Comparison of ENCODE assay signal across 15 cellular contexts in the genomic region with DNA sequence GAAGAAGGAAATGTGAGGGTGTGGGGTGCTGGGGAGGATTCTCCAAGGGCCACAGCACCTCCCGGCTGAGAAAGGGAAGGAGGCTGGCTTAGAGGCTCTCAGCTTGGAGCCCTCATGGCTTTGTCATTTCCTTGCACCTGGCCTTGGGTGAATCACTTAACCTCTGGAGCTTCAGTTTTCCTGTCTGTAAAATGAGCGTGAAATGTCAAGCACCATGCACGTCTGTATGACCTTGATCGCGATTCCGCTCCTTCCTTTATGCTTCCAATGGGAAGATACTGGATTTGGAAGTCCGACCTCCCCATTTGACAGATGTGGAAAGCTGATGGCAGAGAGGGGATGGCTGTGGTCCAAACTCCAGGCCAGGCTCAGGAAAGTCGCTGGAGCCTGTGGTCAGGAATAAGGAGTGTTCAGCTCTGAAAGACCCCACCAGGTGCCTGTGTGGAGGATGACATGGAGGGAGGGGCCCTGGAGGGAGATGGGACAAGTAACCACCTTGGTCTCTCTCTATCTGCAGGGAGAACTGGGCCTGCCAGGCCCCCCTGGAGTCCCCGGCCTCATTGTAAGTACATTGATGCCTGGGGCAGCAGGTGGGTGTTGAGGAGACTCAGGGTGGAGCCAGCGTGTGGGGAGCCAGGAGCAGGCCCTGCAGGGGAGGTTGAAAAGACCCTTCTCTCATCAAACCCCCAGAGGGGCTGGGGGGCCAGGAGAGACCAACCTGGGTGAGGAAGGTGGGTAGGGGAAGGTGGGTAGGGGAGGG.
DNase-seq lines count a peak whose midpoint lies in the region; FAIRE-seq and TF ChIP-seq lines count a peak whose summit lies in the region.
"Had no signal": no experiment of that assay in that cellular context is flagged by ENCODE, and none has a peak within 500 bp of the region (broad histone marks: within the 10 kb centered on the region; RNA-seq: fewer than 3 reads in every experiment).

No MANE protein-coding gene starts in this region.

- H3K36me3 ChIP-seq in bronchial epithelial cell (ENCODE audit: control insufficient read depth, insufficient read depth, low read length) = no peaks in the 10 kb centered on the region

- no peaks in the 10 kb centered on the region for H3K27me3 ChIP-seq in bronchial epithelial cell (ENCODE audit: control insufficient read depth, insufficient read depth, low read length)

- peak overlapping the region; percentile 55 for H3K27ac Mint-ChIP-seq in HFFc6
- H3K27ac Mint-ChIP-seq: T-cell had no signal

- peaks cover 25% of the 10 kb centered on the region for H3K36me3 Mint-ChIP-seq in HFFc6 (ENCODE audit: low read depth)
- H3K36me3 Mint-ChIP-seq: T-cell had no signal

- FAIRE-seq in bronchial epithelial cell (lab: Jason Lieb, UNC) (no peak), GM12892 (lab: Jason Lieb, UNC) (no peak), RCC 7860 (lab: Jason Lieb, UNC) (no peak)
- FAIRE-seq: GM12891 had no signal

- no peak overlapping the region for H3K4me3 ChIP-seq in bronchial epithelial cell (ENCODE audit: low read depth, low read length)

- peaks cover 3% of the 10 kb centered on the region; the same call in 1 of the 2 replicates for H3K27me3 Mint-ChIP-seq in HFFc6 (ENCODE audit: insufficient read depth)
- H3K27me3 Mint-ChIP-seq: T-cell had no signal

- H3K9me3 Mint-ChIP-seq in HFFc6 = no peaks in the 10 kb centered on the region
- H3K9me3 Mint-ChIP-seq: T-cell had no signal

- H3K4me3 Mint-ChIP-seq in HFFc6 = no peak overlapping the region
- H3K4me3 Mint-ChIP-seq: T-cell had no signal

- TF ChIP-seq POLR2A in GM12892 (IDR thresholded peaks at IDR 0.05; ENCODE audit: low read depth, low read length) = no peak

- DNase-seq in EH (ENCODE audit: low read depth) = peak; percentile 29
- peak; percentile 17 for DNase-seq in HFFc6
- DNase-seq in bronchial epithelial cell (ENCODE audit: low read depth) = peak; percentile 37
- DNase-seq in kidney tubule cell (ENCODE audit: low spot score) = peak; percentile 37
- no peak for DNase-seq in midbrain (lab: John Stamatoyannopoulos, UW)
- no peak for DNase-seq in GM12892 (ENCODE audit: insufficient read length)
- no peak for DNase-seq in RCC 7860 (ENCODE audit: low spot score)
- no peak for DNase-seq in RPMI8226
- DNase-seq: DMS 273 treated with DMSO at 0.1 percent for 48 hours, MM.1S, NCI-H187 treated with DMSO at 0.1 percent for 48 hours, NCI-H2171, NCI-H774, T-cell had no signal

- TF ChIP-seq CTCF in HFFc6 (IDR thresholded peaks at IDR 0.05) = no peak
- TF ChIP-seq CTCF in bronchial epithelial cell (IDR thresholded peaks at IDR 0.05; ENCODE audit: insufficient read depth, low read length, severe bottlenecking) = no peak

- peaks cover 83% of the 10 kb centered on the region for H3K4me1 Mint-ChIP-seq in HFFc6 (ENCODE audit: low read depth)
- H3K4me1 Mint-ChIP-seq: T-cell had no signal

Comparison
In these comparisons a context has a peak if more than half of its experiments do, and no peak if none do; other contexts are left out.
1. DNase-seq: peak in EH (single experiment), HFFc6 (single experiment), bronchial epithelial cell (single experiment) and kidney tubule cell (single experiment); none in midbrain (single experiment), GM12892 (single experiment), RCC 7860 (single experiment) and RPMI8226 (single experiment).